8 cellular contexts compared by ENCODE assay signal in the genomic region with DNA sequence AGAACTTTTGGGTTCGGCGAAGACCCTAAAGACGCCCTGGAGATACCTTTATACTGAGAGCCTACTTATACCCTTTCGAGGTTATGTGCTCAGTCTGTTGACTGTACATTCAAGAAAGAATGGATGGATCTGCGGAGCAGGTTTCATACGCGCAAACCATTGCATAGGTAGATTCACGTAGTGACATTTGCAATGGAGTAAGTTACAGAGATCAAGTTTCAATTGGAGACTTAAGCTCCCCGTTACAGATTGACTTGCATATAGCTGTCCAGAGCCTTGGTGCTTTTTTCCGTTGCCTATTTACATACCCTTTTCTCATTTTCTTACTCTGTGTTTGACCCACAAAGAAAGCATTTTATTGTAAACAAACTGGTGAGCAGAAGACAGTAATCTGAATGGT. TPM values are rescaled to one million over a fixed set of nuclear protein-coding genes. Genes with fewer than 3 reads are reported as not detected.
DNase-seq lines count a peak whose midpoint lies in the region; ATAC-seq and TF ChIP-seq lines count a peak whose summit lies in the region.

No MANE protein-coding gene starts in this region.

- CTCF ChIA-PET in activated CD4-positive, alpha-beta T cell treated with anti-CD3 and anti-CD28 coated beads for 36 hours (lab: Charles Lee): interaction anchor here (0.5 to 2.1 kb wide), 8 partner anchors 10 to 233 kb away, joined by 3 to 8 read pairs (median 4); a partner anchor contains a TSS

- H3K36me3 Mint-ChIP-seq in activated CD4-positive, alpha-beta T cell treated with anti-CD3 and anti-CD28 coated beads for 36 hours (ENCODE audit: low read depth): peaks cover 12% of the 10 kb centered on the region
- peaks cover 8 to 13% of the 10 kb centered on the region in 2 donors for H3K36me3 Mint-ChIP-seq in activated naive CD4-positive, alpha-beta T cell treated with anti-CD3 and anti-CD28 coated beads, Interleukin-2, amount 50 U/mL, for 72 hours
- peaks cover 0 to 11% (median 3%) of the 10 kb centered on the region in 3 donors for H3K36me3 Mint-ChIP-seq in immature natural killer cell

- H3K4me1 Mint-ChIP-seq in activated CD4-positive, alpha-beta T cell treated with anti-CD3 and anti-CD28 coated beads for 36 hours: peaks cover 47% of the 10 kb centered on the region
- H3K4me1 Mint-ChIP-seq in immature natural killer cell: peaks cover 55 to 66% of the 10 kb centered on the region in 2 donors

- in situ Hi-C loops in G401 (cut with HindIII; ENCODE audit: low sequenced_read_pairs): no loop called here

- no peaks in the 10 kb centered on the region for H3K9me3 ChIP-seq in thoracic aorta

- ATAC-seq in activated CD4-positive, alpha-beta T cell treated with anti-CD3 and anti-CD28 coated beads for 36 hours: no peak
- ATAC-seq in activated naive CD4-positive, alpha-beta T cell treated with anti-CD3 and anti-CD28 coated beads, Interleukin-2, amount 50 U/mL, for 72 hours: no peak
- no peak for ATAC-seq in thoracic aorta (ENCODE audit: insufficient number of reproducible peaks, low FRiP score, low read depth)

- H3K4me3 ChIP-seq in thoracic aorta: peak overlapping the region; percentile 87

- intact Hi-C loops in activated CD4-positive, alpha-beta T cell treated with anti-CD3 and anti-CD28 coated beads for 36 hours (cut with DNase I, micrococcal nuclease): loop anchor here in 1 of 2 experiments (2.0 to 5.0 kb wide), 4 partner anchors 71 to 555 kb away; a partner anchor contains a TSS

- H3K27ac Mint-ChIP-seq in activated CD4-positive, alpha-beta T cell treated with anti-CD3 and anti-CD28 coated beads for 36 hours: peak overlapping the region; percentile 85
- peak overlapping the region; percentile 91 to 98 for H3K27ac Mint-ChIP-seq in activated naive CD4-positive, alpha-beta T cell treated with anti-CD3 and anti-CD28 coated beads, Interleukin-2, amount 50 U/mL, for 72 hours
- peak overlapping the region; percentile 7 to 83 (median 64) for H3K27ac Mint-ChIP-seq in immature natural killer cell

- POLR2A ChIA-PET in activated CD4-positive, alpha-beta T cell treated with anti-CD3 and anti-CD28 coated beads for 36 hours (lab: Charles Lee): interaction anchor here (0.6 kb wide), 1 partner anchor 737 kb away, joined by 4 read pairs; no protein-coding TSS in a partner anchor

- no peak for TF ChIP-seq CTCF in thoracic aorta (IDR thresholded peaks at IDR 0.05)

- H3K27me3 ChIP-seq in thoracic aorta (replicated peaks; ENCODE audit: insufficient read depth): no peaks in the 10 kb centered on the region

- no peaks in the 10 kb centered on the region for H3K9me3 Mint-ChIP-seq in activated CD4-positive, alpha-beta T cell treated with anti-CD3 and anti-CD28 coated beads for 36 hours (ENCODE audit: low read depth)
- H3K9me3 Mint-ChIP-seq in activated naive CD4-positive, alpha-beta T cell treated with anti-CD3 and anti-CD28 coated beads, Interleukin-2, amount 50 U/mL, for 72 hours: no peaks in the 10 kb centered on the region
- peaks cover 0 to 3% (median 0%) of the 10 kb centered on the region in 6 donors for H3K9me3 Mint-ChIP-seq in immature natural killer cell

- H3K27me3 Mint-ChIP-seq in activated CD4-positive, alpha-beta T cell treated with anti-CD3 and anti-CD28 coated beads for 36 hours: peaks cover 2% of the 10 kb centered on the region
- H3K27me3 Mint-ChIP-seq in immature natural killer cell (ENCODE audit: low read depth in 3 of 3): peaks cover 13 to 17% (median 15%) of the 10 kb centered on the region in 3 donors

- no peak for DNase-seq in activated CD4-positive, alpha-beta T cell treated with anti-CD3 and anti-CD28 coated beads for 36 hours
- DNase-seq in activated CD4-positive, alpha-beta T cell treated with anti-CD3 and anti-CD28 coated beads, Interleukin-2, amount 50 U/mL, for 48 hours: no peak
- no peak for DNase-seq in activated naive CD4-positive, alpha-beta T cell treated with anti-CD3 and anti-CD28 coated beads, Interleukin-2, amount 50 U/mL, for 72 hours (ENCODE audit: low spot score in 2 of 2)
- no peak for DNase-seq in immature natural killer cell
- no peak for DNase-seq in thoracic aorta (ENCODE audit: low spot score)
- DNase-seq in NCI-H2081 (lab: John Stamatoyannopoulos, UW): no peak
- no peak for DNase-seq in Kasumi-1 (lab: John Stamatoyannopoulos, UW)
- no peak for DNase-seq in G401 (ENCODE audit: low spot score)

- H3K36me3 ChIP-seq in thoracic aorta: no peaks in the 10 kb centered on the region

- H3K27ac ChIP-seq in thoracic aorta: peak overlapping the region in 1 of 2 donors; percentile 89

- peaks cover 17 to 30% of the 10 kb centered on the region in 2 donors for H3K4me1 ChIP-seq in thoracic aorta (ENCODE audit: control insufficient read depth in 1 of 2, low read depth in 2 of 2)

- H3K4me3 Mint-ChIP-seq in activated CD4-positive, alpha-beta T cell treated with anti-CD3 and anti-CD28 coated beads for 36 hours: peak overlapping the region; percentile 80
- peak overlapping the region; percentile 98 to 99 (median 99) for H3K4me3 Mint-ChIP-seq in immature natural killer cell

RNA-seq across cellular contexts. Expression of a gene that starts 0.9 kb away (rescaled TPM):
- total RNA-seq in activated CD4-positive, alpha-beta T cell treated with anti-CD3 and anti-CD28 coated beads for 36 hours: 100 to 1,000 TPM; 112 to 160 TPM
- total RNA-seq in activated naive CD4-positive, alpha-beta T cell treated with anti-CD3 and anti-CD28 coated beads, Interleukin-2, amount 50 U/mL, for 72 hours: 100 to 1,000 TPM in 1 of 2 donors, 10 to 100 TPM in 1; 99.7 to 105 TPM
- 10 to 100 TPM; 35.1 to 79.2 (median 61.0) TPM for polyA plus RNA-seq in immature natural killer cell
- total RNA-seq in thoracic aorta: 10 to 100 TPM; 42.2 to 73.5 TPM
- total RNA-seq in G401 (2014; rRNA removed; shearing (Covaris generic)): 55.3 and 73.5 TPM in 2 replicates

RNA-seq across cellular contexts. Expression of a gene that starts 20.3 kb away (rescaled TPM):
- 1 to 10 TPM; 2.0 to 3.8 TPM for total RNA-seq in activated CD4-positive, alpha-beta T cell treated with anti-CD3 and anti-CD28 coated beads for 36 hours
- 1 to 10 TPM in 1 of 2 donors, under 1 TPM in 1; 0.18 to 5.7 TPM for total RNA-seq in activated naive CD4-positive, alpha-beta T cell treated with anti-CD3 and anti-CD28 coated beads, Interleukin-2, amount 50 U/mL, for 72 hours
- polyA plus RNA-seq in immature natural killer cell: not detected
- total RNA-seq in thoracic aorta: under 1 TPM in 1 of 2 donors, not detected in 1; 0.14 TPM
- total RNA-seq in G401 (2014; rRNA removed; shearing (Covaris generic)): 9.3 and 27.9 TPM in 2 replicates
